Comparison of ENCODE assay signal across 20 cellular contexts in the genomic region with DNA sequence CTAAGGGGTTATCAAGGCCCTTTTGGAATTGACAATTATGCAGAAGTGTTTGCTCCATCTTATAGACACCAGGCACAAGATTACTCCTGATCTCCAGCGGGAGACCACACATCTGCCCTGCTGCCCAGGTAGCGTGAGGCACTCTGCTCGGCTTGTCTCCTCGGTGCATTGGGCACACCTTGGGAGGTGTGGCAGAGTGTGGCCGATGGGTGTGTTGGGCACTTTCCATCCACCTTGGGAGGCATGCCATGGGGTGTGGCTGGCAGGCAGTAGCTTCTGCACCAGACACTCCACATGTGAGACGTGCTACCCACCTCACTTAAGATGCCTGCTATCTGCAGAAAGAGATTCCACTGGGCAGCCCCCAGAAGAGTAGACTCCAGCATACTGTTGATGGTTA. TPM values are rescaled to one million over a fixed set of nuclear protein-coding genes. Genes with fewer than 3 reads are reported as not detected.
DNase-seq lines count a peak whose midpoint lies in the region; ATAC-seq and TF ChIP-seq lines count a peak whose summit lies in the region.
"Had no signal": no experiment of that assay in that cellular context is flagged by ENCODE, and none has a peak within 500 bp of the region (broad histone marks: within the 10 kb centered on the region; RNA-seq: fewer than 3 reads in every experiment).

No MANE protein-coding gene starts in this region.

- ATAC-seq in left colon (peak; percentile 72), sciatic nerve (no peak), upper lobe of right lung (no peak)
- ATAC-seq: A549, Right ventricle myocardium inferior had no signal

- TF ChIP-seq CTCF in colonic mucosa (IDR thresholded peaks at IDR 0.05) (no peak), upper lobe of right lung (IDR thresholded peaks at IDR 0.05) (no peak)

- intact Hi-C loops in colonic mucosa (cut with DNase I), result no loop called here
- intact Hi-C loops in left colon (cut with DNase I, micrococcal nuclease), result no loop called here
- intact Hi-C loops in sciatic nerve (cut with DNase I), result no loop called here
- intact Hi-C loops in upper lobe of right lung (cut with DNase I), result no loop called here

- CTCF ChIA-PET in activated CD4-positive, alpha-beta memory T cell treated with anti-CD3 and anti-CD28 coated beads, Interleukin-2, amount 10 ng/mL, durations not matched to agents 7 days and 5 days (lab: Charles Lee), result no interaction called here

- H3K27me3 ChIP-seq in colonic mucosa, result no peaks in the 10 kb centered on the region
- no peaks in the 10 kb centered on the region for H3K27me3 ChIP-seq in upper lobe of right lung
- H3K27me3 ChIP-seq: BLaER1 treated with 17β-estradiol and CSF1 and Interleukin-3, amounts not matched to agents 10 nM and 100 nM had no signal

- H3K4me1 ChIP-seq in colonic mucosa (peaks cover 16% of the 10 kb centered on the region), upper lobe of right lung (peaks cover 66% of the 10 kb centered on the region)
- H3K4me1 ChIP-seq: A549 had no signal

- H3K36me3 ChIP-seq in colonic mucosa, result no peaks in the 10 kb centered on the region
- no peaks in the 10 kb centered on the region for H3K36me3 ChIP-seq in upper lobe of right lung
- H3K36me3 ChIP-seq: BLaER1 treated with 17β-estradiol and CSF1 and Interleukin-3, amounts not matched to agents 10 nM and 100 nM; SJCRH30 had no signal

- H3K4me3 Mint-ChIP-seq in activated CD4-positive, alpha-beta memory T cell treated with anti-CD3 and anti-CD28 coated beads, Interleukin-2, amount 10 ng/mL, durations not matched to agents 7 days and 5 days, result no peak overlapping the region
- H3K4me3 Mint-ChIP-seq: CD4-positive, alpha-beta T cell had no signal

- H3K9me3 Mint-ChIP-seq in activated CD4-positive, alpha-beta memory T cell treated with anti-CD3 and anti-CD28 coated beads, Interleukin-2, amount 10 ng/mL, durations not matched to agents 7 days and 5 days, result no peaks in the 10 kb centered on the region
- H3K9me3 Mint-ChIP-seq: CD4-positive, alpha-beta T cell had no signal

- no peaks in the 10 kb centered on the region for H3K36me3 Mint-ChIP-seq in activated CD4-positive, alpha-beta memory T cell treated with anti-CD3 and anti-CD28 coated beads, Interleukin-2, amount 10 ng/mL, durations not matched to agents 7 days and 5 days (ENCODE audit: low read depth)

- H3K27me3 Mint-ChIP-seq in activated CD4-positive, alpha-beta memory T cell treated with anti-CD3 and anti-CD28 coated beads, Interleukin-2, amount 10 ng/mL, durations not matched to agents 7 days and 5 days, result peaks cover 25% of the 10 kb centered on the region

- H3K4me3 ChIP-seq in colonic mucosa (no peak overlapping the region), upper lobe of right lung (no peak overlapping the region)
- H3K4me3 ChIP-seq: A549; BLaER1 treated with 17β-estradiol and CSF1 and Interleukin-3, amounts not matched to agents 10 nM and 100 nM; SJCRH30 had no signal

- peaks cover 46% of the 10 kb centered on the region for H3K4me1 Mint-ChIP-seq in activated CD4-positive, alpha-beta memory T cell treated with anti-CD3 and anti-CD28 coated beads, Interleukin-2, amount 10 ng/mL, durations not matched to agents 7 days and 5 days

- H3K9ac ChIP-seq in colonic mucosa (ENCODE audit: low read depth in 2 of 2, low read length in 2 of 2), result no peak overlapping the region
- H3K9ac ChIP-seq: BLaER1 treated with 17β-estradiol and CSF1 and Interleukin-3, amounts not matched to agents 10 nM and 100 nM had no signal

- no peak overlapping the region for H3K27ac Mint-ChIP-seq in activated CD4-positive, alpha-beta memory T cell treated with anti-CD3 and anti-CD28 coated beads, Interleukin-2, amount 10 ng/mL, durations not matched to agents 7 days and 5 days
- H3K27ac Mint-ChIP-seq: CD4-positive, alpha-beta T cell had no signal

- no peaks in the 10 kb centered on the region for H3K9me3 ChIP-seq in colonic mucosa
- no peaks in the 10 kb centered on the region for H3K9me3 ChIP-seq in upper lobe of right lung
- H3K9me3 ChIP-seq: A549; BLaER1 treated with 17β-estradiol and CSF1 and Interleukin-3, amounts not matched to agents 10 nM and 100 nM; SJCRH30 had no signal

- POLR2A ChIA-PET in activated CD4-positive, alpha-beta memory T cell treated with anti-CD3 and anti-CD28 coated beads, Interleukin-2, amount 10 ng/mL, durations not matched to agents 7 days and 5 days (lab: Charles Lee), result no interaction called here

- DNase-seq in colonic mucosa (peak; percentile 83), left colon (peak; percentile 82 to 86), sciatic nerve (ENCODE audit: low spot score) (peak; percentile 43), upper lobe of right lung (peak; percentile 66), midbrain (lab: John Stamatoyannopoulos, UW) (no peak), amniotic stem cell (lab: John Stamatoyannopoulos, UW) (no peak)
- DNase-seq in activated CD4-positive, alpha-beta memory T cell treated with anti-CD3 and anti-CD28 coated beads, Interleukin-2, amount 10 ng/mL, durations not matched to agents 7 days and 5 days, result no peak
- DNase-seq: AML-193; CD4-positive, alpha-beta T cell; NCI-H1105; NCI-H146; NCI-H1930; NCI-H2107; NCI-H446; NCI-H524 treated with DMSO at 0.1 percent for 48 hours; NCI-H774; SJCRH30 had no signal

- no peak overlapping the region for H3K27ac ChIP-seq in colonic mucosa
- H3K27ac ChIP-seq in upper lobe of right lung, result no peak overlapping the region
- H3K27ac ChIP-seq: A549; BLaER1 treated with 17β-estradiol and CSF1 and Interleukin-3, amounts not matched to agents 10 nM and 100 nM; SJCRH30 had no signal

RNA-seq across cellular contexts. Expression of a gene that starts 54.1 kb away (rescaled TPM):
- 10 to 100 TPM in 1 of 2 donors, 1 to 10 TPM in 1; 8.1 to 10.8 TPM for total RNA-seq in colonic mucosa
- 10 to 100 TPM in 1 of 2 donors, 1 to 10 TPM in 1; 5.3 to 13.9 TPM for total RNA-seq in left colon
- total RNA-seq in sciatic nerve, result 3.5 TPM
- 19.8 TPM for total RNA-seq in upper lobe of right lung
- 10 to 100 TPM; 40.0 to 40.4 TPM for total RNA-seq in activated CD4-positive, alpha-beta memory T cell treated with anti-CD3 and anti-CD28 coated beads, Interleukin-2, amount 10 ng/mL, durations not matched to agents 7 days and 5 days

Comparison
In these comparisons a context has a peak if more than half of its experiments do, and no peak if none do; other contexts are left out.
1. DNase-seq: peak in colonic mucosa (single experiment), left colon (2 of 2), sciatic nerve (single experiment) and upper lobe of right lung (single experiment); none in activated CD4-positive, alpha-beta memory T cell treated with anti-CD3 and anti-CD28 coated beads, Interleukin-2, amount 10 ng/mL, durations not matched to agents 7 days and 5 days (single experiment), midbrain (single experiment) and amniotic stem cell (single experiment).